Comparison of ENCODE assay signal across 12 cellular contexts in the genomic region with DNA sequence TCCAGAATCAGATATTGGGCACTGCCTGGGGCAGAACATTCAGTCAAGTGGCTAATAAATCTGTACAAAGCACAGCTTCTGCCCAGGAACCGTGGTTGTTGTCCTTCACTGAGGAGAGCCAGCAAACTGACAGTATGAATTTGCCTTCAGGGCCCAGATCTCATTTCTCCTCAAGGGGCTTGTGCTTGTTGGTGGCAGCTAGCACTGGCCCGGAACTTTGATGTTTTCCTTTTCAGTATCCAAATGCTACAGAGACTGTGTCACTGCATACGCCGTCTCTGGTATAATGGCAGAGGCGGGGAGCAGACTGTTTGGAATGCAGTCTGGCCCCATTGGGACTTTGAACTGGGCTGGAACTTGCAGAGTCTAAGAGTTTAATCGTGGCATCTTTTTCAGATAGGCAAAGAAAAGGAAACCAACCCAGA. TPM values are rescaled to one million over a fixed set of nuclear protein-coding genes. Genes with fewer than 3 reads are reported as not detected.
A peak's percentile ranks its signal among the peaks of the same experiment; 100 is the strongest.
DNase-seq lines count a peak whose midpoint lies in the region; ATAC-seq, FAIRE-seq and TF ChIP-seq lines count a peak whose summit lies in the region.
"Had no signal": no experiment of that assay in that cellular context is flagged by ENCODE, and none has a peak within 500 bp of the region (broad histone marks: within the 10 kb centered on the region; RNA-seq: fewer than 3 reads in every experiment).

No MANE protein-coding gene starts in this region.

- peaks cover 26% of the 10 kb centered on the region for H3K4me1 ChIP-seq in skeletal muscle satellite cell (ENCODE audit: control insufficient read depth, insufficient read depth, low read length)

- TF ChIP-seq POLR2A in GM12891 (IDR thresholded peaks at IDR 0.05; ENCODE audit: low read depth, low read length) = no peak

- no peaks in the 10 kb centered on the region for H3K36me3 ChIP-seq in skeletal muscle satellite cell (ENCODE audit: insufficient read depth, low read length)

- DNase-seq in GM12891 (ENCODE audit: insufficient read length, low spot score) (no peak), hepatic stellate cell (ENCODE audit: low spot score) (peak; percentile 57), amygdala (lab: John Stamatoyannopoulos, UW) (no peak), D341Med (ENCODE audit: low spot score) (no peak), OCI-M2 (lab: John Stamatoyannopoulos, UW; ENCODE audit: unreplicated experiment) (no peak)
- DNase-seq: activated naive CD4-positive, alpha-beta T cell treated with anti-CD3 and anti-CD28 coated beads, Interleukin-2, amount 50 U/mL, for 16 hours had no signal

- H3K4me2 ChIP-seq in skeletal muscle satellite cell (ENCODE audit: low read length) = peak overlapping the region; percentile 30

- H3K9ac ChIP-seq in skeletal muscle satellite cell (ENCODE audit: low read depth, low read length) = no peak overlapping the region

- no peaks in the 10 kb centered on the region for H3K9me3 ChIP-seq in skeletal muscle satellite cell (replicated peaks; ENCODE audit: low read length)

- ATAC-seq in HG03108 (IDR thresholded peaks at IDR 0.05; ENCODE audit: unreplicated experiment) = no peak

- FAIRE-seq in GM12891 (lab: Jason Lieb, UNC) (peak; percentile 38), TTC549 (lab: Jason Lieb, UNC) (peak; percentile 97)
- FAIRE-seq: endometrium, RCC 7860 had no signal

- no peak overlapping the region for H3K4me3 ChIP-seq in skeletal muscle satellite cell (ENCODE audit: low read length)
- H3K4me3 ChIP-seq: skin epidermis had no signal

- H3K27me3 ChIP-seq in skeletal muscle satellite cell (ENCODE audit: control insufficient read depth, insufficient read depth, low read length) = no peaks in the 10 kb centered on the region

TF ChIP-seq in GM12891, 5 proteins besides CTCF, POLR2A, EP300 and RAD21:
- TF ChIP-seq POU2F2 (IDR thresholded peaks at IDR 0.05; ENCODE audit: low read depth, low read length) (no peak), POLR2AphosphoS5 (IDR thresholded peaks at IDR 0.05; ENCODE audit: low read depth, low read length) (no peak), PAX5 (IDR thresholded peaks at IDR 0.05; ENCODE audit: insufficient read depth, low read length, severe bottlenecking) (no peak), SPI1 (IDR thresholded peaks at IDR 0.05; ENCODE audit: low read depth, low read length) (no peak), TAF1 (IDR thresholded peaks at IDR 0.05; ENCODE audit: low read depth, low read length) (no peak)

RNA-seq across cellular contexts. Expression of a gene that starts 30.4 kb away (rescaled TPM):
- 18.9 TPM for polyA plus RNA-seq in GM12891 (2012; ENCODE audit: low read depth, missing spikeins)
- 195 and 297 TPM in 2 replicates for total RNA-seq in skeletal muscle satellite cell (2012; rRNA removed)

RNA-seq across cellular contexts. Expression of a gene that starts 54.1 kb away (rescaled TPM):
- polyA plus RNA-seq in GM12891 (2012; ENCODE audit: low read depth, missing spikeins) = 40.8 TPM
- 107 and 124 TPM in 2 replicates for total RNA-seq in skeletal muscle satellite cell (2012; rRNA removed)
